In genomic region chr10:128178319-128178937, GRCh38 we compare ENCODE assay signal across 9 cellular contexts. TPM values are rescaled to one million over a fixed set of nuclear protein-coding genes. Genes with fewer than 3 reads are reported as not detected.
DNase-seq lines count a peak whose midpoint lies in the region; ATAC-seq, FAIRE-seq and TF ChIP-seq lines count a peak whose summit lies in the region.
"Had no signal": no experiment of that assay in that cellular context is flagged by ENCODE, and none has a peak within 500 bp of the region (broad histone marks: within the 10 kb centered on the region; RNA-seq: fewer than 3 reads in every experiment).

No MANE protein-coding gene starts in this region.

- no peak overlapping the region for H3K4ac ChIP-seq in trophoblast cell (ENCODE audit: low read depth, low read length)

- no peak overlapping the region for H3K14ac ChIP-seq in trophoblast cell (ENCODE audit: low read length)

- H3K4me1 ChIP-seq in trophoblast cell (ENCODE audit: control insufficient read depth in 1 of 2, insufficient read depth in 2 of 2, low read length in 2 of 2), result no peaks in the 10 kb centered on the region

- peaks cover 4% of the 10 kb centered on the region for H3K9me3 ChIP-seq in trophoblast cell (ENCODE audit: insufficient read depth, low read depth, low read length)

- H2BK120ac ChIP-seq in trophoblast cell (ENCODE audit: insufficient read depth, low read length, poor library complexity), result no peak overlapping the region

- ATAC-seq in HG03432 (IDR thresholded peaks at IDR 0.05; ENCODE audit: unreplicated experiment), result peak; percentile 81
- no peak for ATAC-seq in GM19023 (IDR thresholded peaks at IDR 0.05; ENCODE audit: unreplicated experiment)
- ATAC-seq in HG02852 (IDR thresholded peaks at IDR 0.05; ENCODE audit: unreplicated experiment), result no peak

- no peaks in the 10 kb centered on the region for H3K27me3 ChIP-seq in trophoblast cell (ENCODE audit: insufficient read depth, low read length)

- no peak overlapping the region for H3K9ac ChIP-seq in trophoblast cell (ENCODE audit: low read length)

- H3K23ac ChIP-seq in trophoblast cell (ENCODE audit: low read length), result no peak overlapping the region

- no peak overlapping the region for H4K91ac ChIP-seq in trophoblast cell (ENCODE audit: low read depth, low read length)

- H3K18ac ChIP-seq in trophoblast cell (ENCODE audit: low read length), result no peak overlapping the region

- peaks cover 10% of the 10 kb centered on the region for H3K36me3 Mint-ChIP-seq in T-helper 2 cell treated with Interferon-gamma antibody and Interleukin-4, amounts not matched to agents 5 μg/mL and 100 μg/mL, for 36 hours (ENCODE audit: low read depth)

- peak; percentile 5 for FAIRE-seq in GM12891 (lab: Jason Lieb, UNC)

- H3K4me3 Mint-ChIP-seq in T-helper 2 cell treated with Interferon-gamma antibody and Interleukin-4, amounts not matched to agents 5 μg/mL and 100 μg/mL, for 36 hours, result no peak overlapping the region
- H3K4me3 Mint-ChIP-seq: activated naive CD8-positive, alpha-beta T cell had no signal

- no peaks in the 10 kb centered on the region for H3K79me2 ChIP-seq in trophoblast cell (ENCODE audit: control insufficient read depth, insufficient read depth, low read length, poor library complexity)

- TF ChIP-seq POLR2A in GM12891 (IDR thresholded peaks at IDR 0.05; ENCODE audit: low read depth, low read length), result no peak

- no peak overlapping the region for H2BK5ac ChIP-seq in trophoblast cell (ENCODE audit: low read depth, low read length, poor library complexity)

- H3K27ac ChIP-seq in trophoblast cell (ENCODE audit: low read depth, low read length), result no peak overlapping the region

- no peak overlapping the region for H4K12ac ChIP-seq in trophoblast cell (ENCODE audit: low read depth, low read length)

- H3K27me3 Mint-ChIP-seq in T-helper 2 cell treated with Interferon-gamma antibody and Interleukin-4, amounts not matched to agents 5 μg/mL and 100 μg/mL, for 36 hours (ENCODE audit: low read depth), result peaks cover 12% of the 10 kb centered on the region
- H3K27me3 Mint-ChIP-seq: activated naive CD8-positive, alpha-beta T cell had no signal

- no peak overlapping the region for H4K8ac ChIP-seq in trophoblast cell (ENCODE audit: low read depth, low read length)

- no peak overlapping the region for H3K4me2 ChIP-seq in trophoblast cell (ENCODE audit: low read length)

- H3K79me1 ChIP-seq in trophoblast cell (ENCODE audit: low read length), result no peaks in the 10 kb centered on the region

- DNase-seq in GM12891 (ENCODE audit: insufficient read length, low spot score), result no peak
- peak; percentile 49 for DNase-seq in T-helper 2 cell treated with Interferon-gamma antibody and Interleukin-4, amounts not matched to agents 5 μg/mL and 100 μg/mL, for 36 hours (ENCODE audit: low spot score)
- DNase-seq in cerebellar cortex (ENCODE audit: low spot score), result peak; percentile 22
- DNase-seq in trophoblast cell, result peak; percentile 12 to 41
- no peak for DNase-seq in mucosa of gallbladder (ENCODE audit: low spot score)

- H3K4me3 ChIP-seq in trophoblast cell (ENCODE audit: low read depth, low read length), result no peak overlapping the region

- no peak overlapping the region for H2BK12ac ChIP-seq in trophoblast cell (ENCODE audit: low read length)

- peaks cover 20% of the 10 kb centered on the region for H3K9me3 Mint-ChIP-seq in T-helper 2 cell treated with Interferon-gamma antibody and Interleukin-4, amounts not matched to agents 5 μg/mL and 100 μg/mL, for 36 hours

- WGBS in trophoblast cell (ENCODE audit: extremely low coverage, insufficient coverage, insufficient read length), result no CpG with 5 or more reads among the region's 6 CpGs

- no peak overlapping the region for H2AK5ac ChIP-seq in trophoblast cell (ENCODE audit: low read length)

- no peak overlapping the region for H3K27ac Mint-ChIP-seq in T-helper 2 cell treated with Interferon-gamma antibody and Interleukin-4, amounts not matched to agents 5 μg/mL and 100 μg/mL, for 36 hours
- H3K27ac Mint-ChIP-seq: activated naive CD8-positive, alpha-beta T cell had no signal

- H2AFZ ChIP-seq in trophoblast cell (ENCODE audit: insufficient read depth, low read length, poor library complexity), result no peak overlapping the region

- H3K4me1 Mint-ChIP-seq in T-helper 2 cell treated with Interferon-gamma antibody and Interleukin-4, amounts not matched to agents 5 μg/mL and 100 μg/mL, for 36 hours (ENCODE audit: low read depth), result peaks cover 32% of the 10 kb centered on the region

- no peaks in the 10 kb centered on the region for H3K36me3 ChIP-seq in trophoblast cell (ENCODE audit: control insufficient read depth in 1 of 2, insufficient read depth in 2 of 2, low read length in 2 of 2)

TF ChIP-seq in GM12891, 5 proteins besides CTCF, POLR2A, EP300 and RAD21:
- TF ChIP-seq POU2F2 (IDR thresholded peaks at IDR 0.05; ENCODE audit: low read depth, low read length) (no peak), PAX5 (IDR thresholded peaks at IDR 0.05; ENCODE audit: insufficient read depth, low read length, severe bottlenecking) (no peak), SPI1 (IDR thresholded peaks at IDR 0.05; ENCODE audit: low read depth, low read length) (no peak), TAF1 (IDR thresholded peaks at IDR 0.05; ENCODE audit: low read depth, low read length) (no peak), POLR2AphosphoS5 (IDR thresholded peaks at IDR 0.05; ENCODE audit: low read depth, low read length) (no peak)

RNA-seq across cellular contexts. Expression of gene MKI67, which starts 52.2 kb away (rescaled TPM):
- 40.2 TPM for polyA plus RNA-seq in GM12891 (2012; ENCODE audit: low read depth, missing spikeins)
- 28.7 and 34.2 TPM in 2 replicates for polyA plus RNA-seq in trophoblast cell (2013)
- total RNA-seq in mucosa of gallbladder, result 3.9 TPM

Comparison
In these comparisons a context has a peak if more than half of its experiments do, and no peak if none do; other contexts are left out.
1. DNase-seq: peak in T-helper 2 cell treated with Interferon-gamma antibody and Interleukin-4, amounts not matched to agents 5 μg/mL and 100 μg/mL, for 36 hours (single experiment), cerebellar cortex (single experiment) and trophoblast cell (2 of 2); none in GM12891 (single experiment) and mucosa of gallbladder (single experiment).